Comparison of ENCODE assay signal across 1 cellular context in genomic region chr1:54764922-54765561, GRCh38.
TF ChIP-seq lines count a peak whose summit lies in the region.

No MANE protein-coding gene starts in this region.

TF ChIP-seq in GM12878, 131 proteins besides CTCF, POLR2A, EP300 and RAD21:
- TF ChIP-seq MLLT1 (IDR thresholded peaks at IDR 0.05), result peak; percentile 44; the same call in 1 of the 2 replicates
- no peak for TF ChIP-seq ESRRA (IDR thresholded peaks at IDR 0.05; ENCODE audit: low read length)
- TF ChIP-seq NKRF (conservative IDR thresholded peaks at IDR 0.05), result 0 out of 2 replicates have a peak, but pooled peaks have one; percentile 28
- TF ChIP-seq EGR1 (IDR thresholded peaks at IDR 0.05; ENCODE audit: borderline replicate concordance in 1 of 2, low read depth in 2 of 2, low read length in 2 of 2), result no peak
TF ChIP-seq in GM12878: peak in this region for 2.
